Comparison of ENCODE assay signal across 11 cellular contexts in genomic region chr6:157198425-157199279, GRCh38.
DNase-seq lines count a peak whose midpoint lies in the region; ATAC-seq and TF ChIP-seq lines count a peak whose summit lies in the region.
"Had no signal": no experiment of that assay in that cellular context is flagged by ENCODE, and none has a peak within 500 bp of the region (broad histone marks: within the 10 kb centered on the region; RNA-seq: fewer than 3 reads in every experiment).

No MANE protein-coding gene starts in this region.

- ATAC-seq in HG03196 (IDR thresholded peaks at IDR 0.05; ENCODE audit: unreplicated experiment), result no peak

- DNase-seq in DMS 273 (lab: John Stamatoyannopoulos, UW; ENCODE audit: unreplicated experiment), result peak; percentile 93
- DNase-seq in NCI-H2196 (lab: John Stamatoyannopoulos, UW; ENCODE audit: unreplicated experiment), result peak; percentile 89
- peak; percentile 100 for DNase-seq in epithelial cell of esophagus (ENCODE audit: low read depth)
- DNase-seq in iPS-NIHi7 (ENCODE audit: extremely low spot score), result no peak
- DNase-seq in activated gamma-delta T cell treated with Interleukin-2 at 50 U/mL for 16 hours, result no peak
- no peak for DNase-seq in kidney glomerular epithelial cell (lab: John Stamatoyannopoulos, UW)
- DNase-seq: activated CD4-positive, CD25-positive, alpha-beta regulatory T cell; CD4-positive, alpha-beta memory T cell had no signal

- H3K4me3 ChIP-seq in epithelial cell of esophagus (ENCODE audit: low read length), result peak overlapping the region; percentile 44

- TF ChIP-seq CTCF in epithelial cell of esophagus (IDR thresholded peaks at IDR 0.05; ENCODE audit: insufficient read depth, low read depth, low read length, missing control alignments), result no peak
- no peak for TF ChIP-seq CTCF in nephron (IDR thresholded peaks at IDR 0.05; ENCODE audit: unreplicated experiment in 3 of 3)

- H3K4me1 Mint-ChIP-seq in nephron, result peaks cover 23% of the 10 kb centered on the region

- H3K27me3 Mint-ChIP-seq in nephron (ENCODE audit: low read depth), result no peaks in the 10 kb centered on the region
- H3K27me3 Mint-ChIP-seq: CD4-positive, alpha-beta memory T cell; stimulated activated naive CD8-positive, alpha-beta T cell treated with anti-CD3 and anti-CD28 coated beads, Interleukin-15, Interleukin-2, amounts not matched to agents 100 ng/mL and 50 ng/mL, for 24 hours had no signal

- peak overlapping the region in 2 of 3 experiments; percentile 39 to 50 for H3K27ac Mint-ChIP-seq in nephron
- H3K27ac Mint-ChIP-seq: stimulated activated naive CD8-positive, alpha-beta T cell treated with anti-CD3 and anti-CD28 coated beads, Interleukin-15, Interleukin-2, amounts not matched to agents 100 ng/mL and 50 ng/mL, for 24 hours had no signal

- H3K9me3 Mint-ChIP-seq in nephron, result no peaks in the 10 kb centered on the region
- H3K9me3 Mint-ChIP-seq: CD4-positive, alpha-beta memory T cell; stimulated activated naive CD8-positive, alpha-beta T cell treated with anti-CD3 and anti-CD28 coated beads, Interleukin-15, Interleukin-2, amounts not matched to agents 100 ng/mL and 50 ng/mL, for 24 hours had no signal

- peak overlapping the region in 2 of 3 experiments; percentile 43 to 64 for H3K4me3 Mint-ChIP-seq in nephron
- H3K4me3 Mint-ChIP-seq: stimulated activated naive CD8-positive, alpha-beta T cell treated with anti-CD3 and anti-CD28 coated beads, Interleukin-15, Interleukin-2, amounts not matched to agents 100 ng/mL and 50 ng/mL, for 24 hours had no signal

- peaks cover 61% of the 10 kb centered on the region for H3K36me3 Mint-ChIP-seq in nephron (ENCODE audit: low read depth)

Comparison
In these comparisons a context has a peak if more than half of its experiments do, and no peak if none do; other contexts are left out.
1. DNase-seq: peak in DMS 273 (single experiment), NCI-H2196 (single experiment) and epithelial cell of esophagus (single experiment); none in iPS-NIHi7 (single experiment), activated gamma-delta T cell treated with Interleukin-2 at 50 U/mL for 16 hours (single experiment) and kidney glomerular epithelial cell (single experiment).